In the genomic region with DNA sequence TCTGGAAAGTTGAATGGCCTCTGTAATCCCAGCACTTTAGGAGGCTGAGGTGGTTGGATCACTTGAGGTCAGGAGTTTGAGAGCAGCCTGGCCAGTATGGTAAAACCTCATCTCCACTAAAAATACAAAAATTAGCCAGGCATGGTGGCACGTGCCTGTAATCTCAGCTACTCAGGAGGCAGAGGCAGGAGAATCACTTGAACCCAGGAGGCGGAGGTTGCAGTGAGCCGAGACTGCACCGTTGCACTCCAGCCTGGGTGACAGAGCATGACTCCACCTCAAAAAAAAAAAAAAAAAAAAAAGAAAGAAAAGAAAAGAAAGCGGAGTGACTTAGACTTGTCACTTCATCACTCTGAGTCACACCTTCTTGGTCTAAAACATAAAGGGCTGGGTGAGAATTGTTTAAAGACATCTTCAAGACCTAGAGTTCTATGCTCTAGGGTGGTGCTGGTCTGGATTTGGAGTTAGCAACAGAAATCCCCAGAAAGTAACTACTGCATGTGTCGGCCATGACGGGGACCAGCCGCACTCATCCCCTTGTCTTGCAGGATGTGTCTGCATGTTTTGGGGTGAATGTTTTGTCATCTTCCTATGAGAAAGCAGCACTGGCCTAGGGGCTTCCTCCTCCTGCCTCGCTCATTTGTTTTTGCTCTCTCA, we compare ENCODE assay signal across 8 cellular contexts.
DNase-seq lines count a peak whose midpoint lies in the region; ATAC-seq and TF ChIP-seq lines count a peak whose summit lies in the region.
"Not testable (repeated sequence)": the region's sequence is repeated elsewhere in the genome, so short reads cannot be mapped to it uniquely, and the experiment has no call there.

No MANE protein-coding gene starts in this region.

- peak in 2 of 3 donors; percentile 6 to 51 for DNase-seq in CD4-positive, CD25-positive, alpha-beta regulatory T cell
- DNase-seq in PC-3 (peak; percentile 13), kidney epithelial cell (ENCODE audit: low read depth) (peak; percentile 51)
- DNase-seq in activated CD4-positive, alpha-beta T cell treated with anti-CD3 and anti-CD28 coated beads, Interleukin-2, amount 10 ng/mL, durations not matched to agents 7 days and 5 days; activated naive CD4-positive, alpha-beta T cell treated with anti-CD3 and anti-CD28 coated beads, Interleukin-2, amount 10 ng/mL, durations not matched to agents 7 days and 5 days; thyroid gland: not testable (repeated sequence)
- peak in 2 of 3 experiments; percentile 10 to 13 for DNase-seq in effector memory CD8-positive, alpha-beta T cell

- peaks cover 13% of the 10 kb centered on the region for H3K4me1 ChIP-seq in CD4-positive, CD25-positive, alpha-beta regulatory T cell (ENCODE audit: control insufficient read depth, insufficient read depth, low read length, poor library complexity, severe bottlenecking)
- H3K4me1 ChIP-seq in PC-3 (ENCODE audit: insufficient read depth, low read length), result peaks cover 15% of the 10 kb centered on the region
- H3K4me1 ChIP-seq in skeletal muscle satellite cell (ENCODE audit: control insufficient read depth, insufficient read depth, low read length), result peaks cover 34% of the 10 kb centered on the region
- H3K4me1 ChIP-seq in thyroid gland, result peaks cover 24 to 28% of the 10 kb centered on the region in 2 donors

- WGBS in thyroid gland, 2 donors, result 38 to 39% methylated on average over 9 of the region's 9 CpGs

- POLR2A ChIA-PET in PC-3 (lab: Charles Lee; ENCODE audit: unreplicated experiment); activated CD4-positive, alpha-beta T cell treated with anti-CD3 and anti-CD28 coated beads, Interleukin-2, amount 10 ng/mL, durations not matched to agents 7 days and 5 days (lab: Charles Lee): not testable (repeated sequence)

- H3K4me3 ChIP-seq in CD4-positive, CD25-positive, alpha-beta regulatory T cell (ENCODE audit: low read depth, low read length), result peak overlapping the region; percentile 79
- H3K4me3 ChIP-seq in PC-3 (ENCODE audit: low read length); kidney epithelial cell (ENCODE audit: low read depth, low read length); skeletal muscle satellite cell (ENCODE audit: low read length); thyroid gland (replicated peaks in 1 of 3): not testable (repeated sequence)

- intact Hi-C loops in PC-3 (cut with micrococcal nuclease); thyroid gland (cut with DNase I): not testable (repeated sequence)

- H3K27me3 Mint-ChIP-seq in CD4-positive, CD25-positive, alpha-beta regulatory T cell; activated CD4-positive, alpha-beta T cell treated with anti-CD3 and anti-CD28 coated beads, Interleukin-2, amount 10 ng/mL, durations not matched to agents 7 days and 5 days; activated naive CD4-positive, alpha-beta T cell treated with anti-CD3 and anti-CD28 coated beads, Interleukin-2, amount 10 ng/mL, durations not matched to agents 7 days and 5 days: not testable (repeated sequence)
- peaks cover 0 to 35% of the 10 kb centered on the region in 2 donors for H3K27me3 Mint-ChIP-seq in effector memory CD8-positive, alpha-beta T cell

- not testable (repeated sequence) for H3K27ac ChIP-seq in CD4-positive, CD25-positive, alpha-beta regulatory T cell (ENCODE audit: insufficient read depth, low read length, poor library complexity, severe bottlenecking)
- H3K27ac ChIP-seq in PC-3 (ENCODE audit: low read length), result peak overlapping the region; percentile 26
- H3K27ac ChIP-seq in thyroid gland, result peak overlapping the region in 2 of 3 donors; percentile 80 to 89

- H3K4me3 Mint-ChIP-seq in CD4-positive, CD25-positive, alpha-beta regulatory T cell, result peak overlapping the region; percentile 76 to 89 (median 81)
- not testable (repeated sequence) for H3K4me3 Mint-ChIP-seq in activated CD4-positive, alpha-beta T cell treated with anti-CD3 and anti-CD28 coated beads, Interleukin-2, amount 10 ng/mL, durations not matched to agents 7 days and 5 days; activated naive CD4-positive, alpha-beta T cell treated with anti-CD3 and anti-CD28 coated beads, Interleukin-2, amount 10 ng/mL, durations not matched to agents 7 days and 5 days
- peak overlapping the region; percentile 61 to 70 for H3K4me3 Mint-ChIP-seq in effector memory CD8-positive, alpha-beta T cell

- H3K9me2 ChIP-seq in PC-3 (replicated peaks; ENCODE audit: low read length), result not testable (repeated sequence)

- H3K36me3 ChIP-seq in CD4-positive, CD25-positive, alpha-beta regulatory T cell (ENCODE audit: control insufficient read depth, insufficient read depth, low read length); PC-3 (ENCODE audit: low read depth, low read length); kidney epithelial cell (ENCODE audit: control insufficient read depth, insufficient read depth, low read length); skeletal muscle satellite cell (ENCODE audit: insufficient read depth, low read length); thyroid gland: not testable (repeated sequence)

- TF ChIP-seq CTCF in PC-3 (conservative IDR thresholded peaks at IDR 0.05; ENCODE audit: low read depth, low read length); kidney epithelial cell (IDR thresholded peaks at IDR 0.05; ENCODE audit: insufficient read depth, low read length, poor library complexity, severe bottlenecking); thyroid gland (IDR thresholded peaks at IDR 0.05): not testable (repeated sequence)

- not testable (repeated sequence) for H3K27me3 ChIP-seq in CD4-positive, CD25-positive, alpha-beta regulatory T cell (ENCODE audit: control insufficient read depth, insufficient read depth, low read length); PC-3 (ENCODE audit: low read length); kidney epithelial cell (ENCODE audit: control insufficient read depth, insufficient read depth, low read length); skeletal muscle satellite cell (ENCODE audit: control insufficient read depth, insufficient read depth, low read length); thyroid gland

- BruUV-seq in PC-3 (replicated peaks; lab: Mats Ljungman, UMichigan), result not testable (repeated sequence)

- not testable (repeated sequence) for TF ChIP-seq POLR2A in thyroid gland (IDR thresholded peaks at IDR 0.05)

- H3F3A ChIP-seq in PC-3 (ENCODE audit: low read length, unreplicated experiment), result not testable (repeated sequence)

- H3K36me3 Mint-ChIP-seq in CD4-positive, CD25-positive, alpha-beta regulatory T cell; activated CD4-positive, alpha-beta T cell treated with anti-CD3 and anti-CD28 coated beads, Interleukin-2, amount 10 ng/mL, durations not matched to agents 7 days and 5 days (ENCODE audit: low read depth); activated naive CD4-positive, alpha-beta T cell treated with anti-CD3 and anti-CD28 coated beads, Interleukin-2, amount 10 ng/mL, durations not matched to agents 7 days and 5 days; effector memory CD8-positive, alpha-beta T cell (ENCODE audit: insufficient read depth): not testable (repeated sequence)

- peaks cover 7 to 30% (median 18%) of the 10 kb centered on the region in 4 donors for H3K4me1 Mint-ChIP-seq in CD4-positive, CD25-positive, alpha-beta regulatory T cell
- H3K4me1 Mint-ChIP-seq in activated CD4-positive, alpha-beta T cell treated with anti-CD3 and anti-CD28 coated beads, Interleukin-2, amount 10 ng/mL, durations not matched to agents 7 days and 5 days, result peaks cover 35% of the 10 kb centered on the region
- peaks cover 19% of the 10 kb centered on the region for H3K4me1 Mint-ChIP-seq in activated naive CD4-positive, alpha-beta T cell treated with anti-CD3 and anti-CD28 coated beads, Interleukin-2, amount 10 ng/mL, durations not matched to agents 7 days and 5 days
- peaks cover 3 to 16% of the 10 kb centered on the region in 2 donors for H3K4me1 Mint-ChIP-seq in effector memory CD8-positive, alpha-beta T cell (ENCODE audit: low read depth in 2 of 2)

- not testable (repeated sequence) for H3K9me3 Mint-ChIP-seq in CD4-positive, CD25-positive, alpha-beta regulatory T cell; activated CD4-positive, alpha-beta T cell treated with anti-CD3 and anti-CD28 coated beads, Interleukin-2, amount 10 ng/mL, durations not matched to agents 7 days and 5 days; activated naive CD4-positive, alpha-beta T cell treated with anti-CD3 and anti-CD28 coated beads, Interleukin-2, amount 10 ng/mL, durations not matched to agents 7 days and 5 days; effector memory CD8-positive, alpha-beta T cell

- H4K20me1 ChIP-seq in PC-3 (ENCODE audit: low read length), result not testable (repeated sequence)

- H3K4me2 ChIP-seq in PC-3 (ENCODE audit: low read length), result peak overlapping the region; percentile 73; the same call in 1 of the 2 replicates
- peak overlapping the region; percentile 79 for H3K4me2 ChIP-seq in skeletal muscle satellite cell (ENCODE audit: low read length)

- peak overlapping the region; percentile 69 to 82 (median 69) for H3K27ac Mint-ChIP-seq in CD4-positive, CD25-positive, alpha-beta regulatory T cell
- H3K27ac Mint-ChIP-seq in activated CD4-positive, alpha-beta T cell treated with anti-CD3 and anti-CD28 coated beads, Interleukin-2, amount 10 ng/mL, durations not matched to agents 7 days and 5 days, result peak overlapping the region; percentile 19
- H3K27ac Mint-ChIP-seq in activated naive CD4-positive, alpha-beta T cell treated with anti-CD3 and anti-CD28 coated beads, Interleukin-2, amount 10 ng/mL, durations not matched to agents 7 days and 5 days, result peak overlapping the region; percentile 35
- H3K27ac Mint-ChIP-seq in effector memory CD8-positive, alpha-beta T cell, result peak overlapping the region; percentile 80 to 92

- H3K9ac ChIP-seq in PC-3 (ENCODE audit: low read length), result not testable (repeated sequence)
- peak overlapping the region; percentile 71 for H3K9ac ChIP-seq in skeletal muscle satellite cell (ENCODE audit: low read depth, low read length)

- CTCF ChIA-PET in PC-3 (lab: Charles Lee); activated naive CD4-positive, alpha-beta T cell treated with anti-CD3 and anti-CD28 coated beads, Interleukin-2, amount 10 ng/mL, durations not matched to agents 7 days and 5 days (lab: Charles Lee): not testable (repeated sequence)
- CTCF ChIA-PET in activated CD4-positive, alpha-beta T cell treated with anti-CD3 and anti-CD28 coated beads, Interleukin-2, amount 10 ng/mL, durations not matched to agents 7 days and 5 days (lab: Charles Lee), result interaction anchor here (1.4 to 1.6 kb wide), 3 partner anchors 20 to 22 kb away, joined by 3 to 4 read pairs (median 4); no protein-coding TSS in a partner anchor

- not testable (repeated sequence) for H3K9me3 ChIP-seq in CD4-positive, CD25-positive, alpha-beta regulatory T cell (ENCODE audit: control insufficient read depth in 2 of 2, low read length in 2 of 2); PC-3 (ENCODE audit: low read length); skeletal muscle satellite cell (replicated peaks; ENCODE audit: low read length); thyroid gland

- not testable (repeated sequence) for H3K79me2 ChIP-seq in PC-3 (ENCODE audit: low read length)

- peak; percentile 55 to 68 for ATAC-seq in CD4-positive, CD25-positive, alpha-beta regulatory T cell (ENCODE audit: low read depth in 2 of 2)
- not testable (repeated sequence) for ATAC-seq in PC-3
- peak; percentile 78 for ATAC-seq in effector memory CD8-positive, alpha-beta T cell (replicated peaks)

- peak overlapping the region; percentile 45; the same call in 1 of the 2 replicates for H2AFZ ChIP-seq in PC-3 (ENCODE audit: low read length)

Comparison
In these comparisons a context has a peak if more than half of its experiments do, and no peak if none do; other contexts are left out.
1. H3K27ac Mint-ChIP-seq: peak in every context shown above with its lines; median percentile 86 in effector memory CD8-positive, alpha-beta T cell; 69 in CD4-positive, CD25-positive, alpha-beta regulatory T cell; 35 in activated naive CD4-positive, alpha-beta T cell treated with anti-CD3 and anti-CD28 coated beads, Interleukin-2, amount 10 ng/mL, durations not matched to agents 7 days and 5 days; 19 in activated CD4-positive, alpha-beta T cell treated with anti-CD3 and anti-CD28 coated beads, Interleukin-2, amount 10 ng/mL, durations not matched to agents 7 days and 5 days.